Comparison of ENCODE assay signal across 8 cellular contexts in the genomic region with DNA sequence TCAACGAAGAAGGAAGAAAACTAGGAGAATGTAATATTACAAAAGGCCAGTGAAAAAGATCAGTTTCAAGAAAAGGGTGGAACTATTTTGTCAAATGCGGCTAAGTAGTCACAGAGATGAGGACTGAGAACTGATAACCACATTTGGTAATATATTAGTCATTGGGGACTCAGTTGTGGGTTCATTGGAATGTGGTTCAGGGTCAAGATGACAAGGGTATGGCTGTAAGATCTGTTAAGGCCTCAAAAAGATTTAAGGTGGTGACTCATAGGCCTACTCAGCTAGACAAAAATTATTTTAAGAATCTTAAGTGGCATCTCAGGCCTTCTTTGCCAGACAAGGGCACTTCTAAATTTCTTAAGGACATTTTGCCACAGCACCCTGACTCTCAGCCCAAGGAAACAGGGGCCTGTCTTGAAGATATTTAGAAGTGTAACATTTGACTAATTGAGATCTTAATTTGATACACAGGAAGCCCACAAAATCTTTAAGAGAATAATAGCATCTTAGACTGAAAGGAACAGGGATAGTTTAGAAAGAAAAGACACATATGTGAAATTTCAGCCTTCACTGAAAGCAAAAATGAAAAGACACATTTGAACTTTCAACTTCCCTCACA.
DNase-seq lines count a peak whose midpoint lies in the region; ATAC-seq and TF ChIP-seq lines count a peak whose summit lies in the region.

No MANE protein-coding gene starts in this region.

- in situ Hi-C loops in gastrocnemius medialis (cut with MboI; ENCODE audit: low sequenced_read_pairs in 4 of 4) = no loop called here

- TF ChIP-seq POLR2A in gastrocnemius medialis (IDR thresholded peaks at IDR 0.05) = no peak

- H3K9me3 ChIP-seq in gastrocnemius medialis = peaks cover 0 to 23% (median 0%) of the 10 kb centered on the region in 3 donors
- H3K9me3 ChIP-seq in Karpas-422 (ENCODE audit: low read length) = no peaks in the 10 kb centered on the region

- no peak overlapping the region for H3K9ac ChIP-seq in Karpas-422 (ENCODE audit: low read length)

- TF ChIP-seq CTCF in HFF-Myc (IDR thresholded peaks at IDR 0.05; ENCODE audit: low read depth, low read length, missing control alignments) (no peak), gastrocnemius medialis (IDR thresholded peaks at IDR 0.05 in 4 of 5, conservative IDR thresholded peaks at IDR 0.05 in 1 of 5) (no peak)

- no peaks in the 10 kb centered on the region for H4K20me1 ChIP-seq in Karpas-422 (ENCODE audit: insufficient read depth, low read depth, low read length)

- H3K79me2 ChIP-seq in Karpas-422 (ENCODE audit: low read length) = no peaks in the 10 kb centered on the region

- ATAC-seq in GM18508 (IDR thresholded peaks at IDR 0.05; ENCODE audit: insufficient read depth, unreplicated experiment) (peak; percentile 89), gastrocnemius medialis (no peak)

- H3K4me1 ChIP-seq in gastrocnemius medialis (no peaks in the 10 kb centered on the region), Karpas-422 (ENCODE audit: low read length) (no peaks in the 10 kb centered on the region)

- no peak overlapping the region for H3K27ac ChIP-seq in gastrocnemius medialis
- no peak overlapping the region for H3K27ac ChIP-seq in Karpas-422 (ENCODE audit: low read length)

- no peak overlapping the region for H3K4me3 ChIP-seq in HFF-Myc (replicated peaks; ENCODE audit: low read depth, low read length)
- no peak overlapping the region for H3K4me3 ChIP-seq in gastrocnemius medialis
- H3K4me3 ChIP-seq in Karpas-422 (ENCODE audit: low read length) = no peak overlapping the region

- no peaks in the 10 kb centered on the region for H3K27me3 ChIP-seq in gastrocnemius medialis
- H3K27me3 ChIP-seq in Karpas-422 (ENCODE audit: low read length) = no peaks in the 10 kb centered on the region

- H3K9me2 ChIP-seq in Karpas-422 (replicated peaks; ENCODE audit: insufficient read depth, low read length) = no peaks in the 10 kb centered on the region

- no peak overlapping the region for H3K4me2 ChIP-seq in Karpas-422 (ENCODE audit: low read depth, low read length, poor library complexity, severe bottlenecking)

- intact Hi-C loops in gastrocnemius medialis (cut with DNase I; ENCODE audit: low total_unique reads) = no loop called here

- H2AFZ ChIP-seq in Karpas-422 (ENCODE audit: low read length) = no peak overlapping the region

- H3K36me3 ChIP-seq in gastrocnemius medialis (no peaks in the 10 kb centered on the region), Karpas-422 (ENCODE audit: insufficient read depth, low read length) (no peaks in the 10 kb centered on the region)

- DNase-seq in HFF-Myc (ENCODE audit: extremely low read depth, low read depth) (peak; percentile 59), NCI-H226 (peak; percentile 26), hepatic stellate cell (ENCODE audit: low spot score) (peak; percentile 55), gastrocnemius medialis (no peak), C1 segment of cervical spinal cord (lab: John Stamatoyannopoulos, UW) (no peak), Karpas-422 (no peak)
- DNase-seq in activated CD8-positive, alpha-beta memory T cell treated with anti-CD3 and anti-CD28 coated beads, Interleukin-2, amount 50 U/mL, for 4 hours = no peak

Comparison
In these comparisons a context has a peak if more than half of its experiments do, and no peak if none do; other contexts are left out.
1. DNase-seq: peak in HFF-Myc (single experiment), NCI-H226 (single experiment) and hepatic stellate cell (single experiment); none in gastrocnemius medialis (0 of 2), C1 segment of cervical spinal cord (0 of 14), Karpas-422 (single experiment) and activated CD8-positive, alpha-beta memory T cell treated with anti-CD3 and anti-CD28 coated beads, Interleukin-2, amount 50 U/mL, for 4 hours (single experiment).